ENCODE assay signal across 23 cellular contexts in genomic region chr19:33781996-33782395, GRCh38. TPM values are rescaled to one million over a fixed set of nuclear protein-coding genes. Genes with fewer than 3 reads are reported as not detected.
A peak's percentile ranks its signal among the peaks of the same experiment; 100 is the strongest.
DNase-seq lines count a peak whose midpoint lies in the region; ATAC-seq, FAIRE-seq and TF ChIP-seq lines count a peak whose summit lies in the region.
"Had no signal": no experiment of that assay in that cellular context is flagged by ENCODE, and none has a peak within 500 bp of the region (broad histone marks: within the 10 kb centered on the region; RNA-seq: fewer than 3 reads in every experiment).

No MANE protein-coding gene starts in this region.

- H3K4me3 ChIP-seq in fibroblast of pulmonary artery (replicated peaks; ENCODE audit: low read depth, low read length) (no peak overlapping the region), small intestine (ENCODE audit: low read depth in 1 of 2, low read length in 2 of 2) (no peak overlapping the region)

- no peaks in the 10 kb centered on the region for H3K9me3 Mint-ChIP-seq in activated naive CD4-positive, alpha-beta T cell treated with anti-CD3 and anti-CD28 coated beads, Interleukin-2, amount 50 U/mL, for 72 hours

- H3K4me1 ChIP-seq in small intestine (ENCODE audit: control insufficient read depth in 2 of 2, insufficient read depth in 1 of 2, low read depth in 1 of 2, low read length in 1 of 2), result no peaks in the 10 kb centered on the region

- DNase-seq in NCI-H82 (lab: John Stamatoyannopoulos, UW), result peak; percentile 19
- DNase-seq in NCI-H82 treated with DMSO at 0.1 percent for 48 hours (lab: John Stamatoyannopoulos, UW; ENCODE audit: unreplicated experiment), result no peak
- peak; percentile 16 for DNase-seq in amniotic epithelial cell (ENCODE audit: low read depth)
- DNase-seq in fibroblast of pulmonary artery (ENCODE audit: low read depth), result peak; percentile 33
- no peak for DNase-seq in central memory CD4-positive, alpha-beta T cell
- no peak for DNase-seq in small intestine
- no peak for DNase-seq in activated naive CD4-positive, alpha-beta T cell treated with anti-CD3 and anti-CD28 coated beads, Interleukin-2, amount 50 U/mL, for 72 hours (ENCODE audit: low spot score in 2 of 2)
- DNase-seq: DMS79 treated with DMSO at 0.1 percent for 48 hours, GF-D8, KG1, NCI-H1048, NCI-H1436, NCI-H2029, NCI-H2171 treated with DMSO at 0.1 percent for 48 hours, NCI-H446, NCI-H526 treated with DMSO at 0.1 percent for 48 hours, Right ventricle myocardium superior had no signal

- no peak overlapping the region for H3K27ac Mint-ChIP-seq in activated naive CD4-positive, alpha-beta T cell treated with anti-CD3 and anti-CD28 coated beads, Interleukin-2, amount 50 U/mL, for 72 hours
- H3K27ac Mint-ChIP-seq: CD14-positive monocyte had no signal

- no peak for ATAC-seq in activated naive CD4-positive, alpha-beta T cell treated with anti-CD3 and anti-CD28 coated beads, Interleukin-2, amount 50 U/mL, for 72 hours
- ATAC-seq in HG03520 (IDR thresholded peaks at IDR 0.05; ENCODE audit: unreplicated experiment), result no peak
- ATAC-seq: HepG2 had no signal

- H3K36me3 ChIP-seq in small intestine (ENCODE audit: control insufficient read depth in 2 of 2, insufficient read depth in 2 of 2, low read length in 2 of 2), result no peaks in the 10 kb centered on the region

- TF ChIP-seq CTCF in fibroblast of pulmonary artery (IDR thresholded peaks at IDR 0.05; ENCODE audit: low read length, missing control alignments), result no peak

- no peaks in the 10 kb centered on the region for H3K36me3 Mint-ChIP-seq in activated naive CD4-positive, alpha-beta T cell treated with anti-CD3 and anti-CD28 coated beads, Interleukin-2, amount 50 U/mL, for 72 hours
- H3K36me3 Mint-ChIP-seq: CD14-positive monocyte had no signal

- H3K27me3 ChIP-seq in small intestine (ENCODE audit: control insufficient read depth in 2 of 2, insufficient read depth in 2 of 2, low read length in 2 of 2), result peaks cover 0 to 3% of the 10 kb centered on the region in 2 donors

- FAIRE-seq in small intestine (lab: Jason Lieb, UNC), result no peak
- FAIRE-seq: H1, HepG2, RCC 7860 had no signal

- no peak overlapping the region for H3K27ac ChIP-seq in small intestine (ENCODE audit: low read depth in 1 of 2, low read length in 1 of 2)
- H3K27ac ChIP-seq: 22Rv1 had no signal

- WGBS in small intestine, 3 donors, result 46 to 57% (median 53%) methylated on average over 5 of the region's 5 CpGs

- no peaks in the 10 kb centered on the region for H3K9me3 ChIP-seq in small intestine (ENCODE audit: control insufficient read depth, low read depth)

RNA-seq across cellular contexts. Expression of gene KCTD15, which starts 14.7 kb away (rescaled TPM):
- polyA plus RNA-seq in small intestine, result 10 to 100 TPM in 1 of 3 donors, 1 to 10 TPM in 1, under 1 TPM in 1; 0.67 to 15.4 (median 1.4) TPM
- 1 to 10 TPM; 2.0 to 8.9 TPM for total RNA-seq in activated naive CD4-positive, alpha-beta T cell treated with anti-CD3 and anti-CD28 coated beads, Interleukin-2, amount 50 U/mL, for 72 hours

Comparison
In these comparisons a context has a peak if more than half of its experiments do, and no peak if none do; other contexts are left out.
1. DNase-seq: peak in NCI-H82 (single experiment), amniotic epithelial cell (single experiment) and fibroblast of pulmonary artery (single experiment); none in NCI-H82 treated with DMSO at 0.1 percent for 48 hours (single experiment), central memory CD4-positive, alpha-beta T cell (single experiment), small intestine (single experiment) and activated naive CD4-positive, alpha-beta T cell treated with anti-CD3 and anti-CD28 coated beads, Interleukin-2, amount 50 U/mL, for 72 hours (0 of 2).